In genomic region chr7:54888067-54888735, GRCh38 we compare ENCODE assay signal across 9 cellular contexts.
DNase-seq lines count a peak whose midpoint lies in the region; ATAC-seq, FAIRE-seq and TF ChIP-seq lines count a peak whose summit lies in the region.
"Had no signal": no experiment of that assay in that cellular context is flagged by ENCODE, and none has a peak within 500 bp of the region (broad histone marks: within the 10 kb centered on the region; RNA-seq: fewer than 3 reads in every experiment).

No MANE protein-coding gene starts in this region.

- TF ChIP-seq CTCF in dorsolateral prefrontal cortex (IDR thresholded peaks at IDR 0.05 in 54 of 56, conservative IDR thresholded peaks at IDR 0.05 in 2 of 56; ENCODE audit: low read depth in 1 of 56, partially characterized antibody in 56 of 56) = no peak

- H3K9me3 ChIP-seq in small intestine (ENCODE audit: control insufficient read depth, low read depth) = no peaks in the 10 kb centered on the region

- intact Hi-C loops in dorsolateral prefrontal cortex (cut with DNase I) = no loop called here

- WGBS in small intestine, 3 donors = 27 to 30% (median 30%) methylated on average over 25 to 26 of the region's 26 CpGs

- no peaks in the 10 kb centered on the region for H3K4me1 ChIP-seq in small intestine (ENCODE audit: control insufficient read depth in 2 of 2, insufficient read depth in 1 of 2, low read depth in 1 of 2, low read length in 1 of 2)

- ATAC-seq in left lobe of liver (peak; percentile 85), HG03280 (IDR thresholded peaks at IDR 0.05; ENCODE audit: unreplicated experiment) (no peak)
- ATAC-seq: activated T-helper 17 cell treated with anti-CD3 and anti-CD28 coated beads, Interleukin-2, amount 50 U/mL, for 72 hours had no signal

- peak overlapping the region in 5 of 59 donors; percentile 14 to 72 (median 45) for H3K27ac ChIP-seq in dorsolateral prefrontal cortex
- no peak overlapping the region for H3K27ac ChIP-seq in small intestine (ENCODE audit: low read depth in 1 of 2, low read length in 1 of 2)

- no peak for FAIRE-seq in small intestine (lab: Jason Lieb, UNC)

- H3K36me3 ChIP-seq in small intestine (ENCODE audit: control insufficient read depth in 2 of 2, insufficient read depth in 2 of 2, low read length in 2 of 2) = no peaks in the 10 kb centered on the region

- H3K4me3 ChIP-seq in dorsolateral prefrontal cortex = peak overlapping the region; percentile 21 to 73 (median 48)
- no peak overlapping the region for H3K4me3 ChIP-seq in small intestine (ENCODE audit: low read depth in 1 of 2, low read length in 2 of 2)

- H3K27me3 ChIP-seq in dorsolateral prefrontal cortex = peaks cover 0 to 13% (median 0%) of the 10 kb centered on the region in 45 donors
- peaks cover 0 to 5% of the 10 kb centered on the region in 2 donors for H3K27me3 ChIP-seq in small intestine (ENCODE audit: control insufficient read depth in 2 of 2, insufficient read depth in 2 of 2, low read length in 2 of 2)

- DNase-seq in M059J (ENCODE audit: low read depth) = peak; percentile 21
- peak; percentile 12 to 72 (median 64) for DNase-seq in dorsolateral prefrontal cortex
- no peak for DNase-seq in left lobe of liver (ENCODE audit: low spot score)
- DNase-seq in small intestine = peak; percentile 9
- no peak for DNase-seq in activated CD4-positive, alpha-beta T cell treated with anti-CD3 and anti-CD28 coated beads, Interleukin-2, amount 50 U/mL, for 4 hours
- no peak for DNase-seq in NCI-H2171 treated with DMSO at 0.1 percent for 48 hours (lab: John Stamatoyannopoulos, UW)
- DNase-seq in SW480 (ENCODE audit: low spot score) = no peak

Comparison
In these comparisons a context has a peak if more than half of its experiments do, and no peak if none do; other contexts are left out.
1. DNase-seq: peak in M059J (single experiment), dorsolateral prefrontal cortex (10 of 10) and small intestine (single experiment); none in left lobe of liver (single experiment), activated CD4-positive, alpha-beta T cell treated with anti-CD3 and anti-CD28 coated beads, Interleukin-2, amount 50 U/mL, for 4 hours (0 of 2), NCI-H2171 treated with DMSO at 0.1 percent for 48 hours (single experiment) and SW480 (single experiment).
2. H3K4me3 ChIP-seq: peak in dorsolateral prefrontal cortex (59 of 59); none in small intestine (0 of 2).